Comparison of ENCODE assay signal across 1 cellular context in the genomic region with DNA sequence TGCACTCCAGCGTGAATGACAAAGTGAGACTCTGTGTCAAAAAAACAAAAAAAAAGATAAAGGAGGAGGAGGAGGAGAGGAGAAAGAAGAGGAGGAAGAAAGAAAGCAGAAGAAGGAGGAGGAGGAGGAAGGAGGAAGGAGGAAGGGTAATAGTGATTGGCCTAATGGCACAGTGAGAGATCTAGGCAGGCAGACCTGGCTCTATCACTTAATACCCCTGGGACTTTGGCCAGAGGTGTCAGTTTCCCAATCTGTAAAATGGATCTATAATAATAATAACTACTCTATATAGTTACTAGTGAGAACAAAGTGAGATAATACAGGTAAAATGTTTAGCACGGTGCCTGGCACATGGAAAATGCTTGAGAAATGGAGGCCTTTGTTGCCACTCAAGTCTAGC.
TF ChIP-seq lines count a peak whose summit lies in the region.

No MANE protein-coding gene starts in this region.

TF ChIP-seq in HepG2, 621 proteins besides CTCF, POLR2A, EP300 and RAD21:
- TF ChIP-seq, protein P1, sequence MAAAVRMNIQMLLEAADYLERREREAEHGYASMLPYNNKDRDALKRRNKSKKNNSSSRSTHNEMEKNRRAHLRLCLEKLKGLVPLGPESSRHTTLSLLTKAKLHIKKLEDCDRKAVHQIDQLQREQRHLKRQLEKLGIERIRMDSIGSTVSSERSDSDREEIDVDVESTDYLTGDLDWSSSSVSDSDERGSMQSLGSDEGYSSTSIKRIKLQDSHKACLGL (CRISPR knock-in tag; IDR thresholded peaks at IDR 0.05): no peak
- no peak for TF ChIP-seq ZNF577 (CRISPR knock-in tag; IDR thresholded peaks at IDR 0.05; ENCODE audit: borderline replicate concordance, low read depth)
- no peak for TF ChIP-seq ZNF749 (CRISPR knock-in tag; IDR thresholded peaks at IDR 0.05; ENCODE audit: borderline replicate concordance)
- TF ChIP-seq RBFOX2 (IDR thresholded peaks at IDR 0.05; ENCODE audit: low read depth, low read length): no peak
- no peak for TF ChIP-seq MXI1 (IDR thresholded peaks at IDR 0.05; ENCODE audit: borderline replicate concordance, low read depth, low read length)
- TF ChIP-seq ZNF292 (CRISPR knock-in tag; IDR thresholded peaks at IDR 0.05; ENCODE audit: borderline replicate concordance, low read depth): no peak
- TF ChIP-seq KDM5A (IDR thresholded peaks at IDR 0.05; ENCODE audit: borderline replicate concordance, low read length): no peak
- no peak for TF ChIP-seq SOX6 (IDR thresholded peaks at IDR 0.05)
- no peak for TF ChIP-seq SOX6 (CRISPR knock-in tag; IDR thresholded peaks at IDR 0.05)
- no peak for TF ChIP-seq FOXA1 (IDR thresholded peaks at IDR 0.05)
- no peak for TF ChIP-seq FOXA1 (CRISPR knock-in tag; IDR thresholded peaks at IDR 0.05)
- TF ChIP-seq KMT2A (CRISPR knock-in tag; IDR thresholded peaks at IDR 0.05): no peak
- TF ChIP-seq PAF1 (CRISPR knock-in tag; IDR thresholded peaks at IDR 0.05): no peak
